ENCODE assay signal across 22 cellular contexts in genomic region chr15:25408929-25409328, GRCh38.
"Had no signal": no experiment of that assay in that cellular context is flagged by ENCODE, and none has a peak within 500 bp of the region (broad histone marks: within the 10 kb centered on the region; RNA-seq: fewer than 3 reads in every experiment).

No MANE protein-coding gene starts in this region.

- H3K4me1 ChIP-seq: prostate gland had no signal

- H3K27ac ChIP-seq: ovary, prostate gland, spleen, suprapubic skin, tibial nerve had no signal

- DNase-seq: activated CD4-positive, alpha-beta T cell treated with anti-CD3 and anti-CD28 coated beads for 4 hours; activated CD4-positive, alpha-beta T cell treated with anti-CD3 and anti-CD28 coated beads, Interleukin-2, amount 50 U/mL, for 4 hours; activated CD8-positive, alpha-beta memory T cell treated with anti-CD3 and anti-CD28 coated beads, Interleukin-2, amount 50 U/mL, for 4 hours; activated gamma-delta T cell treated with Interleukin-2 at 50 U/mL for 16 hours; activated naive CD4-positive, alpha-beta T cell treated with anti-CD3 and anti-CD28 coated beads, Interleukin-2, amount 50 U/mL, for 16 hours; activated T-cell treated with anti-CD3 and anti-CD28 coated beads, Interleukin-2, amount 50 U/mL, for 1 hour; amniotic stem cell; central memory CD4-positive, alpha-beta T cell; endodermal cell; esophagus squamous epithelium; foreskin melanocyte; left ventricle myocardium superior; mammary epithelial cell; naive B cell; ovary; spleen; stimulated activated naive CD4-positive, alpha-beta T cell had no signal

- ATAC-seq: activated T-helper 17 cell treated with anti-CD3 and anti-CD28 coated beads, Interleukin-2, amount 50 U/mL, for 72 hours had no signal

- FAIRE-seq: astrocyte had no signal

- H3K9me3 ChIP-seq: esophagus squamous epithelium, ovary, prostate gland, spleen, suprapubic skin, tibial nerve had no signal

- H3K36me3 ChIP-seq: ovary, prostate gland had no signal

- H3K4me3 ChIP-seq: esophagus squamous epithelium, ovary, prostate gland, spleen, suprapubic skin, tibial nerve had no signal

- H3K27me3 ChIP-seq: esophagus squamous epithelium, ovary, spleen, suprapubic skin, tibial nerve had no signal
